1 cellular context compared by ENCODE assay signal in the genomic region with DNA sequence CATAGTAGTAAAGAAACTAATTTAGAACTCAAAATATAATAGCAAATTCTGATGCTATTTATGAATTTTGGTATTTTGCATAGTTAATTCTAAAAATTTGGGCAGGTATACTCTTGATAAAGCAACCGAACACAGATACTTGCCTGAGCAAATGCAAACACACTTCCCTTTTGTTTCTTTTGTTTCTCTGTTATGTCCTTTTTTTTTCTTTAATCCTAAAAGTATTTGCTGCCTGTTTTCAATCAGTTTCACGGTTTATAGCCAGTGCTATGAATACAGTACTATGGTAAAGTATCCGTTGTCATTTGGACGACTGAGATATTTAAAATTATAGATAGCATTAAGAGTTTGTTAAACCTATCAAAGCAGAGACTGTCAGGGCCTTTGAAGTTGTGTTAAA.
TF ChIP-seq lines count a peak whose summit lies in the region.

No MANE protein-coding gene starts in this region.

TF ChIP-seq in K562, 482 proteins besides CTCF, POLR2A, EP300 and RAD21:
- no peak for TF ChIP-seq ZNF785 (CRISPR knock-in tag; IDR thresholded peaks at IDR 0.05)
- no peak for TF ChIP-seq MTA3 (IDR thresholded peaks at IDR 0.05; ENCODE audit: borderline replicate concordance)
- no peak for TF ChIP-seq WHSC1 (IDR thresholded peaks at IDR 0.05; ENCODE audit: low read length)
- TF ChIP-seq ZNF41 (CRISPR knock-in tag; conservative IDR thresholded peaks at IDR 0.05), result no peak
- TF ChIP-seq ZFP30 (CRISPR knock-in tag; IDR thresholded peaks at IDR 0.05; ENCODE audit: borderline replicate concordance), result no peak
- no peak for TF ChIP-seq THRAP3 (IDR thresholded peaks at IDR 0.05; ENCODE audit: borderline replicate concordance)
- no peak for TF ChIP-seq CCAR2 (IDR thresholded peaks at IDR 0.05; ENCODE audit: low read depth, low read length)
- no peak for TF ChIP-seq MTA2 (IDR thresholded peaks at IDR 0.05; ENCODE audit: low read depth)
- TF ChIP-seq, protein P1, sequence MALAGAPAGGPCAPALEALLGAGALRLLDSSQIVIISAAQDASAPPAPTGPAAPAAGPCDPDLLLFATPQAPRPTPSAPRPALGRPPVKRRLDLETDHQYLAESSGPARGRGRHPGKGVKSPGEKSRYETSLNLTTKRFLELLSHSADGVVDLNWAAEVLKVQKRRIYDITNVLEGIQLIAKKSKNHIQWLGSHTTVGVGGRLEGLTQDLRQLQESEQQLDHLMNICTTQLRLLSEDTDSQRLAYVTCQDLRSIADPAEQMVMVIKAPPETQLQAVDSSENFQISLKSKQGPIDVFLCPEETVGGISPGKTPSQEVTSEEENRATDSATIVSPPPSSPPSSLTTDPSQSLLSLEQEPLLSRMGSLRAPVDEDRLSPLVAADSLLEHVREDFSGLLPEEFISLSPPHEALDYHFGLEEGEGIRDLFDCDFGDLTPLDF (CRISPR knock-in tag; IDR thresholded peaks at IDR 0.05), result no peak
- TF ChIP-seq MECOM (CRISPR knock-in tag; IDR thresholded peaks at IDR 0.05), result no peak
- TF ChIP-seq ZKSCAN3 (CRISPR knock-in tag; IDR thresholded peaks at IDR 0.05), result no peak
